ENCODE assay signal across 8 cellular contexts in the genomic region with DNA sequence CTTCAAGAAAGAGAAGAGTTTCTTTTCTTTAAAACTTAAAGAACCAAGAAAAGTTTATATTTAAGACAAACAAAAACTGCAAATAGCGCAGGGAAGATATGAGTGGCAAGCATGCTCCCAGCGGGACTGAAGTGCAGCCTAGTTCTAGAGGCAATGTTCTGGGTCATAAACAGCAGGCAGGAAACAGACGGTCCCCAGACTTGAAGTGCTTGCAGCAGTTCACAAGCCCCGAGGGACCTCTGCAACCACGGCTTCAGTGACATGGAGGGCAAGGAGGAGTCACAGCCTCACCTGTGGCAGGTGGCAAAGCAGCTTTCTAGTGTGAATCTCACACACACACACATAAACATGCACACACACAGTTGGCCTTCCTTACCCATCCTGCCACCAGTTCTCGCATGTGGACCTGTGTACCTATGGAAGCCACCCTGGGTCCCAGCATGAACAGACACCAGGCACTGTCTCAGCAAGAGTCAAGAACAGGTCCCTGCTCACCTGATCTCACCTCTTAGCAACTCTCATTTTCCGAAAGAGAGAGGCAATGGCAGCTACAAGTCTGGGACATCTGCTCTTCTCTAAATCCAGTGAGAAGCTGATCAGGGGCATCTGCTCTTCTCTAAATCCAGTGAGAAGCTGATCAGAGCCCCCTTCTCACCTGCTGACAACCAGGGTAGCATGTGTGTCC.
A peak's percentile ranks its signal among the peaks of the same experiment; 100 is the strongest.
DNase-seq lines count a peak whose midpoint lies in the region; ATAC-seq, FAIRE-seq and TF ChIP-seq lines count a peak whose summit lies in the region.

No MANE protein-coding gene starts in this region.

- no peak for FAIRE-seq in pancreas (lab: Jason Lieb, UNC)

- H3K27me3 ChIP-seq in pancreas (no peaks in the 10 kb centered on the region), colonic mucosa (no peaks in the 10 kb centered on the region)

- peaks cover 22% of the 10 kb centered on the region for H3K4me1 Mint-ChIP-seq in nephron

- peak; percentile 73 for DNase-seq in NCI-H345 treated with DMSO at 0.1 percent for 48 hours (lab: John Stamatoyannopoulos, UW; ENCODE audit: unreplicated experiment)
- no peak for DNase-seq in pancreas
- no peak for DNase-seq in middle frontal gyrus (ENCODE audit: extremely low spot score, low spot score)
- DNase-seq in colonic mucosa, result no peak
- no peak for DNase-seq in 8988T

- 53 to 65% methylated on average over 7 of the region's 7 CpGs for WGBS in pancreas, 2 donors

- H3K4me3 ChIP-seq in pancreas, result no peak overlapping the region
- H3K4me3 ChIP-seq in colonic mucosa, result no peak overlapping the region

- no peak overlapping the region for H3K4me3 Mint-ChIP-seq in nephron

- no peak overlapping the region for H3K27ac ChIP-seq in pancreas
- no peak overlapping the region for H3K27ac ChIP-seq in colonic mucosa

- no peaks in the 10 kb centered on the region for H3K9me3 Mint-ChIP-seq in nephron

- H3K36me3 Mint-ChIP-seq in nephron (ENCODE audit: low read depth), result no peaks in the 10 kb centered on the region

- intact Hi-C loops in pancreas (cut with DNase I) (no loop called here), colonic mucosa (cut with DNase I) (no loop called here)

- H3K4me1 ChIP-seq in pancreas (no peaks in the 10 kb centered on the region), colonic mucosa (no peaks in the 10 kb centered on the region)

- no peak overlapping the region for H3K9ac ChIP-seq in colonic mucosa (ENCODE audit: low read depth in 2 of 2, low read length in 2 of 2)

- H3K9me3 ChIP-seq in pancreas (no peaks in the 10 kb centered on the region), colonic mucosa (no peaks in the 10 kb centered on the region)

- H3K36me3 ChIP-seq in pancreas (no peaks in the 10 kb centered on the region), colonic mucosa (no peaks in the 10 kb centered on the region)

- TF ChIP-seq CTCF in nephron (IDR thresholded peaks at IDR 0.05; ENCODE audit: unreplicated experiment in 3 of 3), result no peak
- no peak for TF ChIP-seq CTCF in pancreas (IDR thresholded peaks at IDR 0.05)
- TF ChIP-seq CTCF in colonic mucosa (IDR thresholded peaks at IDR 0.05), result no peak

- H3K27me3 Mint-ChIP-seq in nephron (ENCODE audit: low read depth), result peaks cover 11% of the 10 kb centered on the region

- H3K27ac Mint-ChIP-seq in nephron, result peak overlapping the region; percentile 71 to 81 (median 79)

- ATAC-seq in GM19025 (IDR thresholded peaks at IDR 0.05; ENCODE audit: low read depth, unreplicated experiment) (peak; percentile 63), HG02943 (IDR thresholded peaks at IDR 0.05; ENCODE audit: low read depth, unreplicated experiment) (peak; percentile 65), pancreas (no peak)

Comparison
In these comparisons a context has a peak if more than half of its experiments do, and no peak if none do; other contexts are left out.
1. ATAC-seq: peak in GM19025 (single experiment) and HG02943 (single experiment); none in pancreas (0 of 4).